9 cellular contexts compared by ENCODE assay signal in the genomic region with DNA sequence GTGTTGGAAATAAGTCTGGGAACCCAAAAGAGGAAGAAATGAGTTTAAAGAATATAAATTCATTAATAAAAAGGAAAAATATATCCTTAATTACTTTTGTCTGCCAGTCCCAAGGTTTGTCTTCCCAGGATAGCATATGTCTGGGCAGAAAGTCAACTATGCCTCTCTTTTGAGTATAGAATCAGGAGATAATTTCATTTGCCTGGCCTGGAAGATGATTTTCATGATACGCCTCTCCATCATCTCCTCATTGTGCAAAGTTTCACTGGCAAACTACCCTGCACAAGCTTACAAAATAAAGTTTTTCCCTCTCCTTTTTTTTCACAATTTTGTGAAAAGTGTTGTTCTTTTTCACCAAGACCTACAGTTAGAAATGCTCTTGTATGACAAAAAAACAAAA.
"Had no signal": no experiment of that assay in that cellular context is flagged by ENCODE, and none has a peak within 500 bp of the region (broad histone marks: within the 10 kb centered on the region; RNA-seq: fewer than 3 reads in every experiment).

No MANE protein-coding gene starts in this region.

- H3K4me1 ChIP-seq: HAP-1 had no signal

- H3K4me3 ChIP-seq: GM23248, GM23338, HAP-1 had no signal

- H3K27ac ChIP-seq: GM23248 had no signal

- H3K9me3 Mint-ChIP-seq: GM23338, H9 had no signal

- H3K36me3 ChIP-seq: HAP-1 had no signal

- H3K27ac Mint-ChIP-seq: GM23338, H9, HFFc6 had no signal

- H3K4me3 Mint-ChIP-seq: GM23338, H9, HFFc6 had no signal

- DNase-seq: GM23248, GOT3, H7, H9, HCEC 1CT, HFFc6 had no signal

- H3K4me2 ChIP-seq: GM23338 had no signal

- H2AFZ ChIP-seq: GM23248 had no signal

- ATAC-seq: GM23338, HCT116 had no signal

- H3K9ac ChIP-seq: GM23248 had no signal
